Comparison of ENCODE assay signal across 1 cellular context in genomic region chr5:172071244-172071875, GRCh38.
A peak's percentile ranks its signal among the peaks of the same experiment; 100 is the strongest.
TF ChIP-seq lines count a peak whose summit lies in the region.

No MANE protein-coding gene starts in this region.

TF ChIP-seq in H1, 55 proteins besides CTCF, POLR2A, EP300 and RAD21:
- TF ChIP-seq SIN3A (conservative IDR thresholded peaks at IDR 0.05 in 1 of 2, IDR thresholded peaks at IDR 0.05 in 1 of 2; ENCODE audit: low read depth in 1 of 2, low read length in 2 of 2), result no peak
- TF ChIP-seq SP1 (IDR thresholded peaks at IDR 0.05; ENCODE audit: low read depth, low read length), result 0 out of 2 replicates have a peak, but pooled peaks have one; percentile 44
- TF ChIP-seq NANOG (IDR thresholded peaks at IDR 0.05; ENCODE audit: insufficient read depth, low read depth, low read length, poor library complexity, severe bottlenecking), result peak; percentile 21
